19 cellular contexts compared by ENCODE assay signal in genomic region chr2:197073270-197073669, GRCh38.
DNase-seq lines count a peak whose midpoint lies in the region; ATAC-seq, FAIRE-seq and TF ChIP-seq lines count a peak whose summit lies in the region.
"Had no signal": no experiment of that assay in that cellular context is flagged by ENCODE, and none has a peak within 500 bp of the region (broad histone marks: within the 10 kb centered on the region; RNA-seq: fewer than 3 reads in every experiment).

No MANE protein-coding gene starts in this region.

- H3K36me3 Mint-ChIP-seq in activated CD4-positive, alpha-beta T cell treated with anti-CD3 and anti-CD28 coated beads, Interleukin-2, amount 10 ng/mL, durations not matched to agents 24 days and 14 days (ENCODE audit: low read depth) = peaks cover 76% of the 10 kb centered on the region
- peaks cover 43% of the 10 kb centered on the region for H3K36me3 Mint-ChIP-seq in brain
- H3K36me3 Mint-ChIP-seq in neural progenitor cell = peaks cover 2% of the 10 kb centered on the region

- no peak overlapping the region for H3K56ac ChIP-seq in IMR-90 (ENCODE audit: extremely low read depth, insufficient read depth, low read length)

- ATAC-seq in IMR-90 (ENCODE audit: low read depth) = no peak
- ATAC-seq: upper lobe of right lung had no signal

- in situ Hi-C loops in IMR-90 (cut with MboI; ENCODE audit: low sequenced_read_pairs) = no loop called here

- H3K36me3 ChIP-seq in IMR-90 (ENCODE audit: control insufficient read depth, insufficient read depth, low read length) (no peaks in the 10 kb centered on the region), neural progenitor cell (no peaks in the 10 kb centered on the region)
- H3K36me3 ChIP-seq: adrenal gland, WERI-Rb-1 had no signal

- H3K4ac ChIP-seq in IMR-90 (ENCODE audit: low read depth, low read length) = peak overlapping the region; percentile 78; the same call in 1 of the 2 replicates

- no peaks in the 10 kb centered on the region for H3K4me1 ChIP-seq in IMR-90 (ENCODE audit: control insufficient read depth, insufficient read depth, low read length)
- H3K4me1 ChIP-seq in neural progenitor cell = peaks cover 9% of the 10 kb centered on the region
- H3K4me1 ChIP-seq: upper lobe of right lung had no signal

- H2AK9ac ChIP-seq in IMR-90 (replicated peaks; ENCODE audit: low read depth, low read length, poor library complexity) = peak overlapping the region; percentile 45

- H2BK120ac ChIP-seq in IMR-90 (ENCODE audit: low read depth, low read length) = peak overlapping the region; percentile 46; the same call in 1 of the 2 replicates

- H3K18ac ChIP-seq in IMR-90 (ENCODE audit: low read depth, low read length) = no peak overlapping the region

- no peak overlapping the region for H3K23ac ChIP-seq in IMR-90 (ENCODE audit: low read depth, low read length)

- H3K79me1 ChIP-seq in IMR-90 (ENCODE audit: low read depth in 1 of 2, low read length in 2 of 2) = no peaks in the 10 kb centered on the region

- peak overlapping the region; percentile 51; the same call in 1 of the 2 replicates for H2AK5ac ChIP-seq in IMR-90 (ENCODE audit: low read depth, low read length)

- intact Hi-C loops in activated CD4-positive, alpha-beta T cell treated with anti-CD3 and anti-CD28 coated beads, Interleukin-2, amount 10 ng/mL, durations not matched to agents 24 days and 14 days (cut with micrococcal nuclease) = no loop called here
- intact Hi-C loops in IMR-90 (cut with micrococcal nuclease) = no loop called here

- no peak overlapping the region for H3K4me3 Mint-ChIP-seq in activated CD4-positive, alpha-beta T cell treated with anti-CD3 and anti-CD28 coated beads, Interleukin-2, amount 10 ng/mL, durations not matched to agents 24 days and 14 days
- no peak overlapping the region for H3K4me3 Mint-ChIP-seq in brain
- H3K4me3 Mint-ChIP-seq in neural progenitor cell = no peak overlapping the region

- no peaks in the 10 kb centered on the region; the same call in 1 of the 2 replicates for H3K9me1 ChIP-seq in IMR-90 (ENCODE audit: insufficient read depth, low read length)

- TF ChIP-seq RAD21 in IMR-90 (IDR thresholded peaks at IDR 0.05; ENCODE audit: low read length) = no peak

- H4K20me1 ChIP-seq in IMR-90 (ENCODE audit: insufficient read depth, low read length) = no peaks in the 10 kb centered on the region
- no peaks in the 10 kb centered on the region for H4K20me1 ChIP-seq in neural progenitor cell (ENCODE audit: low read depth)

- H3F3A ChIP-seq in neural progenitor cell (ENCODE audit: low read depth) = peaks cover 4% of the 10 kb centered on the region

- no CpG with 5 or more reads among the region's 2 CpGs for WGBS in IMR-90 (ENCODE audit: extremely low coverage in 2 of 2, insufficient read length in 1 of 2), 2 experiments

- H3K4me3 ChIP-seq in IMR-90 (ENCODE audit: insufficient read depth, low read depth, low read length) (no peak overlapping the region), neural progenitor cell (no peak overlapping the region)
- H3K4me3 ChIP-seq: adrenal gland, hepatocyte, smooth muscle cell, upper lobe of right lung had no signal

- H3K27me3 ChIP-seq in IMR-90 (ENCODE audit: control insufficient read depth, insufficient read depth, low read length) (no peaks in the 10 kb centered on the region), neural progenitor cell (no peaks in the 10 kb centered on the region)
- H3K27me3 ChIP-seq: adrenal gland, hepatocyte, upper lobe of right lung had no signal

- H4K8ac ChIP-seq in IMR-90 (ENCODE audit: low read depth in 2 of 2, low read length in 2 of 2) = no peak overlapping the region

- POLR2A ChIA-PET in IMR-90 (lab: Charles Lee; ENCODE audit: unreplicated experiment) = no interaction called here

- TF ChIP-seq POLR2A in IMR-90 (IDR thresholded peaks at IDR 0.05; ENCODE audit: low read depth, low read length) = no peak

- H3K9me3 Mint-ChIP-seq in activated CD4-positive, alpha-beta T cell treated with anti-CD3 and anti-CD28 coated beads, Interleukin-2, amount 10 ng/mL, durations not matched to agents 24 days and 14 days = peaks cover 21% of the 10 kb centered on the region
- H3K9me3 Mint-ChIP-seq in brain (peaks cover 2 to 16% (median 10%) of the 10 kb centered on the region in 5 experiments), neural progenitor cell (no peaks in the 10 kb centered on the region)

- H2AFZ ChIP-seq in IMR-90 (replicated peaks; ENCODE audit: low read length, poor library complexity) (no peak overlapping the region), neural progenitor cell (replicated peaks) (no peak overlapping the region)
- H2AFZ ChIP-seq: hepatocyte had no signal

- DNase-seq in activated CD4-positive, alpha-beta T cell treated with anti-CD3 and anti-CD28 coated beads, Interleukin-2, amount 10 ng/mL, durations not matched to agents 24 days and 14 days = no peak
- no peak for DNase-seq in activated CD4-positive, alpha-beta T cell treated with anti-CD3 and anti-CD28 coated beads for 48 hours
- no peak for DNase-seq in IMR-90
- no peak for DNase-seq in neural progenitor cell (ENCODE audit: low spot score)
- DNase-seq in NCI-H82 treated with DMSO at 0.1 percent for 48 hours (lab: John Stamatoyannopoulos, UW; ENCODE audit: unreplicated experiment) = no peak
- no peak for DNase-seq in HTR-8/SVneo (ENCODE audit: insufficient read length, low spot score)
- DNase-seq in DMS79 treated with DMSO at 0.1 percent for 48 hours (lab: John Stamatoyannopoulos, UW) = no peak
- DNase-seq: activated CD8-positive, alpha-beta memory T cell treated with anti-CD3 and anti-CD28 coated beads, Interleukin-2, amount 50 U/mL, for 4 hours; cerebellar nuclear complex; KG1; NCI-H1105 treated with DMSO at 0.1 percent for 48 hours; NCI-H2171; upper lobe of right lung; WERI-Rb-1 had no signal

- H3K27ac Mint-ChIP-seq in activated CD4-positive, alpha-beta T cell treated with anti-CD3 and anti-CD28 coated beads, Interleukin-2, amount 10 ng/mL, durations not matched to agents 24 days and 14 days = peak overlapping the region; percentile 40
- peak overlapping the region in 3 of 5 experiments; percentile 42 to 77 (median 67) for H3K27ac Mint-ChIP-seq in brain
- H3K27ac Mint-ChIP-seq in neural progenitor cell = peak overlapping the region; percentile 60

- H3K9me3 ChIP-seq in IMR-90 (ENCODE audit: control insufficient read depth, insufficient read depth, low read length) (no peaks in the 10 kb centered on the region), neural progenitor cell (ENCODE audit: low read depth) (no peaks in the 10 kb centered on the region)
- H3K9me3 ChIP-seq: adrenal gland, upper lobe of right lung had no signal

- CTCF ChIA-PET in IMR-90 (lab: Yijun Ruan, JAX) = no interaction called here

- H3K27me3 Mint-ChIP-seq in activated CD4-positive, alpha-beta T cell treated with anti-CD3 and anti-CD28 coated beads, Interleukin-2, amount 10 ng/mL, durations not matched to agents 24 days and 14 days = no peaks in the 10 kb centered on the region
- no peaks in the 10 kb centered on the region for H3K27me3 Mint-ChIP-seq in brain
- peaks cover 2% of the 10 kb centered on the region for H3K27me3 Mint-ChIP-seq in neural progenitor cell (ENCODE audit: insufficient read depth, low read depth)

- H4K5ac ChIP-seq in IMR-90 (ENCODE audit: low read depth, low read length) = no peak overlapping the region

- TF ChIP-seq CTCF in IMR-90 (conservative IDR thresholded peaks at IDR 0.05; ENCODE audit: low read depth, low read length) (no peak), brain (conservative IDR thresholded peaks at IDR 0.05) (no peak), neural progenitor cell (IDR thresholded peaks at IDR 0.05) (no peak)

- no peak overlapping the region for H3K27ac ChIP-seq in IMR-90 (ENCODE audit: insufficient read depth, low read length)
- no peak overlapping the region for H3K27ac ChIP-seq in neural progenitor cell
- H3K27ac ChIP-seq: adrenal gland, C4-2B, hepatocyte, upper lobe of right lung, WERI-Rb-1 had no signal

- H4K91ac ChIP-seq in IMR-90 (ENCODE audit: insufficient read depth, low read depth, low read length) = no peak overlapping the region

- H3K14ac ChIP-seq in IMR-90 (replicated peaks; ENCODE audit: low read depth, low read length) = 0 out of 2 replicates have a peak overlapping the region, but pooled peaks have one; percentile 56

- BruUV-seq in IMR-90 (replicated peaks; lab: Mats Ljungman, UMichigan) = no TSS peak

- no peaks in the 10 kb centered on the region for H3K79me2 ChIP-seq in neural progenitor cell (ENCODE audit: low read depth)
- H3K79me2 ChIP-seq: hepatocyte had no signal

- H3K4me1 Mint-ChIP-seq in activated CD4-positive, alpha-beta T cell treated with anti-CD3 and anti-CD28 coated beads, Interleukin-2, amount 10 ng/mL, durations not matched to agents 24 days and 14 days = peaks cover 26% of the 10 kb centered on the region
- H3K4me1 Mint-ChIP-seq in brain (peaks cover 29% of the 10 kb centered on the region), neural progenitor cell (peaks cover 23% of the 10 kb centered on the region)

- dilution Hi-C loops in IMR-90 (cut with HindIII; ENCODE audit: low sequenced_read_pairs, unreplicated experiment) = no loop called here

- H3K9ac ChIP-seq in IMR-90 (ENCODE audit: low read depth, low read length) (no peak overlapping the region), neural progenitor cell (no peak overlapping the region)

- FAIRE-seq in HTR-8/SVneo (lab: Jason Lieb, UNC) = no peak

- H2BK20ac ChIP-seq in IMR-90 (ENCODE audit: low read depth, low read length) = 0 out of 2 replicates have a peak overlapping the region, but pooled peaks have one; percentile 38

- H2BK15ac ChIP-seq in IMR-90 (ENCODE audit: low read depth, low read length) = peak overlapping the region; percentile 44; the same call in 1 of the 3 replicates

- H3K4me2 ChIP-seq in IMR-90 (ENCODE audit: low read depth, low read length) (no peak overlapping the region), neural progenitor cell (no peak overlapping the region)
- H3K4me2 ChIP-seq: hepatocyte, smooth muscle cell had no signal

- no peak overlapping the region for H2BK5ac ChIP-seq in IMR-90 (ENCODE audit: low read depth, low read length, poor library complexity, severe bottlenecking)

TF ChIP-seq in IMR-90, 13 proteins besides CTCF, POLR2A, EP300 and RAD21 (continues in another document):
- TF ChIP-seq MAZ (IDR thresholded peaks at IDR 0.05; ENCODE audit: borderline replicate concordance, low read depth, low read length) (no peak), ELK1 (IDR thresholded peaks at IDR 0.05; ENCODE audit: borderline replicate concordance, low read depth, low read length) (no peak), MAFK (IDR thresholded peaks at IDR 0.05; ENCODE audit: low read depth, low read length) (no peak), RFX5 (IDR thresholded peaks at IDR 0.05; ENCODE audit: low read depth, low read length) (no peak)
